8 cellular contexts compared by ENCODE assay signal in genomic region chrX:47658684-47659515, GRCh38. TPM values are rescaled to one million over a fixed set of nuclear protein-coding genes. Genes with fewer than 3 reads are reported as not detected.
DNase-seq lines count a peak whose midpoint lies in the region; ATAC-seq and TF ChIP-seq lines count a peak whose summit lies in the region.

UXT (minus strand) TSS chrX:47659180; CDS start chrX:47658927, 253 bp downstream.

- ATAC-seq in HG02840 (IDR thresholded peaks at IDR 0.05; ENCODE audit: low FRiP score, unreplicated experiment) = peak; percentile 70
- peak; percentile 95 to 96 for ATAC-seq in upper lobe of left lung (ENCODE audit: low FRiP score in 2 of 2)

- TF ChIP-seq POLR2A in adrenal gland (IDR thresholded peaks at IDR 0.05) (peak; percentile 55 to 82), upper lobe of left lung (IDR thresholded peaks at IDR 0.05) (peak in 3 of 4 donors; percentile 29 to 87 (median 83))

- 0 to 31% (median 16%) methylated on average over 15 to 58 of the region's 58 CpGs for WGBS in adrenal gland, 4 donors
- WGBS in upper lobe of left lung, 2 donors = 0 to 34% methylated on average over 25 to 57 of the region's 58 CpGs

- H3K27me3 ChIP-seq in adrenal gland (no peaks in the 10 kb centered on the region), upper lobe of left lung (no peaks in the 10 kb centered on the region)

- intact Hi-C loops in adrenal gland (cut with DNase I) (no loop called here), cardiac septum (cut with DNase I) (loop anchor here (10.0 kb wide), 1 partner anchor 366 kb away; no protein-coding TSS in a partner anchor), posterior cingulate gyrus (cut with DNase I) (loop anchor here (10.0 kb wide), 1 partner anchor 366 kb away; no protein-coding TSS in a partner anchor)

- H3K4me1 ChIP-seq in adrenal gland (replicated peaks in 1 of 2) (peaks cover 0 to 4% of the 10 kb centered on the region in 2 donors), upper lobe of left lung (no peaks in the 10 kb centered on the region)

- DNase-seq in NCI-H146 (lab: John Stamatoyannopoulos, UW) = peak; percentile 96
- peak; percentile 84 to 95 (median 91) for DNase-seq in T-helper 1 cell
- peak; percentile 89 to 96 (median 95) for DNase-seq in adrenal gland
- DNase-seq in cardiac septum (ENCODE audit: low spot score) = peak; percentile 95
- DNase-seq in posterior cingulate gyrus = peak; percentile 81 to 98 (median 86)
- peak; percentile 93 to 95 for DNase-seq in upper lobe of left lung

- H3K4me3 ChIP-seq in GM12875 (ENCODE audit: low read depth, low read length) = peak within 1 kb of the TSS; percentile 78
- H3K4me3 ChIP-seq in adrenal gland = peak within 1 kb of the TSS in 2 of 4 donors; percentile 20 to 69
- H3K4me3 ChIP-seq in upper lobe of left lung = peak within 1 kb of the TSS; percentile 46 to 62 (median 58)

- H3K9me3 ChIP-seq in adrenal gland (replicated peaks in 1 of 3) (no peaks in the 10 kb centered on the region), upper lobe of left lung (no peaks in the 10 kb centered on the region)

- no peak for TF ChIP-seq CTCF in GM12875 (IDR thresholded peaks at IDR 0.05; ENCODE audit: borderline replicate concordance, insufficient read depth, low read depth, low read length)
- no peak for TF ChIP-seq CTCF in adrenal gland (IDR thresholded peaks at IDR 0.05)
- TF ChIP-seq CTCF in upper lobe of left lung (IDR thresholded peaks at IDR 0.05) = no peak

- TF ChIP-seq EP300 in upper lobe of left lung (IDR thresholded peaks at IDR 0.05) = no peak

- H3K36me3 ChIP-seq in adrenal gland (replicated peaks in 1 of 2) (peaks cover 0 to 15% of the 10 kb centered on the region in 2 donors), upper lobe of left lung (peaks cover 0 to 30% (median 6%) of the 10 kb centered on the region in 4 donors)

- H3K27ac ChIP-seq in adrenal gland = peak within 1 kb of the TSS; percentile 78 to 100 (median 97)
- peak within 1 kb of the TSS; percentile 92 to 99 (median 96) for H3K27ac ChIP-seq in upper lobe of left lung

RNA-seq across cellular contexts. Expression of gene UXT, which starts in this region (rescaled TPM):
- total RNA-seq in adrenal gland = 100 to 1,000 TPM; 120 to 174 (median 148) TPM
- 100 to 1,000 TPM; 135 to 163 (median 152) TPM for polyA plus RNA-seq in adrenal gland
- total RNA-seq in cardiac septum = 83.2 TPM
- total RNA-seq in upper lobe of left lung = 10 to 100 TPM; 23.0 to 90.6 (median 75.2) TPM

Comparison
In these comparisons a context has a peak if more than half of its experiments do, and no peak if none do; other contexts are left out.
1. intact Hi-C loops: an anchor here in cardiac septum (10.0 kb wide) and posterior cingulate gyrus (10.0 kb wide); none called in adrenal gland.